ENCODE assay signal across 10 cellular contexts in genomic region chr10:14578060-14578952, GRCh38.
DNase-seq lines count a peak whose midpoint lies in the region; ATAC-seq, FAIRE-seq and TF ChIP-seq lines count a peak whose summit lies in the region.
"Had no signal": no experiment of that assay in that cellular context is flagged by ENCODE, and none has a peak within 500 bp of the region (broad histone marks: within the 10 kb centered on the region; RNA-seq: fewer than 3 reads in every experiment).

No MANE protein-coding gene starts in this region.

- H3K9ac ChIP-seq in HepG2 (ENCODE audit: insufficient read depth, low read depth, low read length), result peak overlapping the region; percentile 15

- peaks cover 92% of the 10 kb centered on the region for H3K4me1 Mint-ChIP-seq in activated naive CD4-positive, alpha-beta T cell treated with anti-CD3 and anti-CD28 coated beads, Interleukin-2, amount 50 U/mL, for 24 hours
- peaks cover 64% of the 10 kb centered on the region for H3K4me1 Mint-ChIP-seq in activated naive CD4-positive, alpha-beta T cell treated with anti-CD3 and anti-CD28 coated beads for 36 hours (ENCODE audit: low read depth)

- H3K9me3 ChIP-seq in HepG2 (ENCODE audit: low read length) (no peaks in the 10 kb centered on the region), vagina (no peaks in the 10 kb centered on the region), mucosa of descending colon (no peaks in the 10 kb centered on the region)

- no peak overlapping the region for H3K4me3 Mint-ChIP-seq in activated naive CD4-positive, alpha-beta T cell treated with anti-CD3 and anti-CD28 coated beads, Interleukin-2, amount 50 U/mL, for 24 hours
- no peak overlapping the region for H3K4me3 Mint-ChIP-seq in activated naive CD4-positive, alpha-beta T cell treated with anti-CD3 and anti-CD28 coated beads for 36 hours

- in situ Hi-C loops in HepG2 (cut with HindIII; ENCODE audit: extremely low pct_ligation_motif_present, low pct_unique_long_range_greater_than_20kb), result no loop called here

- TF ChIP-seq RAD21 in HepG2 (CRISPR knock-in tag; IDR thresholded peaks at IDR 0.05), result no peak

- H3K36me3 Mint-ChIP-seq in activated naive CD4-positive, alpha-beta T cell treated with anti-CD3 and anti-CD28 coated beads, Interleukin-2, amount 50 U/mL, for 24 hours, result peaks cover 17% of the 10 kb centered on the region
- H3K36me3 Mint-ChIP-seq in activated naive CD4-positive, alpha-beta T cell treated with anti-CD3 and anti-CD28 coated beads for 36 hours (ENCODE audit: low read depth), result peaks cover 31% of the 10 kb centered on the region

- 37% methylated on average over 18 of the region's 18 CpGs for WGBS in HepG2 (ENCODE audit: low lambda C conversion rate)

- H3K9me3 Mint-ChIP-seq in activated naive CD4-positive, alpha-beta T cell treated with anti-CD3 and anti-CD28 coated beads, Interleukin-2, amount 50 U/mL, for 24 hours, result no peaks in the 10 kb centered on the region
- H3K9me3 Mint-ChIP-seq in activated naive CD4-positive, alpha-beta T cell treated with anti-CD3 and anti-CD28 coated beads for 36 hours, result no peaks in the 10 kb centered on the region

- H2AFZ ChIP-seq in HepG2 (ENCODE audit: low read length), result no peak overlapping the region

- H3K27me3 ChIP-seq in HepG2 (ENCODE audit: control insufficient read depth in 1 of 2, insufficient read depth in 2 of 2, low read length in 2 of 2) (no peaks in the 10 kb centered on the region), vagina (no peaks in the 10 kb centered on the region)

- TF ChIP-seq CTCF in HepG2 (CRISPR knock-in tag; IDR thresholded peaks at IDR 0.05) (no peak), vagina (IDR thresholded peaks at IDR 0.05) (no peak), mucosa of descending colon (IDR thresholded peaks at IDR 0.05) (no peak)

- peaks cover 74% of the 10 kb centered on the region for H3K4me1 ChIP-seq in HepG2 (ENCODE audit: insufficient read depth, low read length)
- peaks cover 29% of the 10 kb centered on the region for H3K4me1 ChIP-seq in vagina
- no peaks in the 10 kb centered on the region for H3K4me1 ChIP-seq in mucosa of descending colon (ENCODE audit: low read depth)

- H3K27ac Mint-ChIP-seq in activated naive CD4-positive, alpha-beta T cell treated with anti-CD3 and anti-CD28 coated beads, Interleukin-2, amount 50 U/mL, for 24 hours, result peak overlapping the region; percentile 46
- no peak overlapping the region for H3K27ac Mint-ChIP-seq in activated naive CD4-positive, alpha-beta T cell treated with anti-CD3 and anti-CD28 coated beads for 36 hours

- no peaks in the 10 kb centered on the region for H4K20me1 ChIP-seq in HepG2 (ENCODE audit: insufficient read depth, low read length)

- CTCF ChIA-PET in HepG2 (lab: Yijun Ruan, JAX; ENCODE audit: low intra/inter-chr PET ratio, low total read pairs), result no interaction called here
- CTCF ChIA-PET in activated naive CD4-positive, alpha-beta T cell treated with anti-CD3 and anti-CD28 coated beads for 36 hours (lab: Charles Lee), result no interaction called here

- POLR2A ChIA-PET in HepG2 (lab: Yijun Ruan, JAX), result interaction anchor here (0.8 to 1.5 kb wide), 8 partner anchors 10 to 260 kb away, joined by 3 to 9 read pairs (median 4); partner anchors contain the start of genes CDNF, HSPA14 and MSANTD7

- H3K27me3 Mint-ChIP-seq in activated naive CD4-positive, alpha-beta T cell treated with anti-CD3 and anti-CD28 coated beads, Interleukin-2, amount 50 U/mL, for 24 hours, result no peaks in the 10 kb centered on the region
- H3K27me3 Mint-ChIP-seq in activated naive CD4-positive, alpha-beta T cell treated with anti-CD3 and anti-CD28 coated beads for 36 hours (ENCODE audit: low read depth), result no peaks in the 10 kb centered on the region

- peak; percentile 52 for FAIRE-seq in HepG2 (lab: Jason Lieb, UNC)

- H3K4me2 ChIP-seq in HepG2 (ENCODE audit: low read depth, low read length), result peak overlapping the region; percentile 69

- peak overlapping the region in 2 of 3 experiments; percentile 27 to 47; a peak in 4 of 6 replicates for H3K4me3 ChIP-seq in HepG2 (replicated peaks in 1 of 3; ENCODE audit: insufficient read depth in 1 of 3, low read depth in 2 of 3, low read length in 3 of 3)
- H3K4me3 ChIP-seq in vagina, result no peak overlapping the region
- no peak overlapping the region for H3K4me3 ChIP-seq in mucosa of descending colon

- H3K36me3 ChIP-seq in HepG2 (replicated peaks in 1 of 2; ENCODE audit: control insufficient read depth in 1 of 2, insufficient read depth in 2 of 2, low read length in 2 of 2), result peaks cover 0 to 1% of the 10 kb centered on the region in 2 experiments; a peak in 2 of 5 replicates
- no peaks in the 10 kb centered on the region for H3K36me3 ChIP-seq in vagina
- no peaks in the 10 kb centered on the region for H3K36me3 ChIP-seq in mucosa of descending colon (ENCODE audit: low read depth)

- TF ChIP-seq EP300 in HepG2 (IDR thresholded peaks at IDR 0.05; ENCODE audit: low read depth in 2 of 2, low read length in 2 of 2), result no peak; a peak in 1 of 4 replicates
- TF ChIP-seq EP300 in HepG2 (CRISPR knock-in tag; IDR thresholded peaks at IDR 0.05; ENCODE audit: borderline replicate concordance), result 0 out of 2 replicates have a peak, but pooled peaks have one; percentile 56

- H3K27ac ChIP-seq in HepG2 (ENCODE audit: extremely low read length, insufficient read depth, low read length), result peak overlapping the region; percentile 60
- peak overlapping the region; percentile 43 for H3K27ac ChIP-seq in vagina

- TSS peak; percentile 70 for BruUV-seq in HepG2 (replicated peaks; lab: Mats Ljungman, UMichigan)

- DNase-seq in activated naive CD4-positive, alpha-beta T cell treated with Interleukin-2 at 50 U/mL for 16 hours, result no peak
- DNase-seq in cerebellar cortex (ENCODE audit: low spot score) (peak; percentile 25), HepG2 (ENCODE audit: low spot score) (peak; percentile 90), vagina (ENCODE audit: extremely low spot score in 2 of 2) (no peak), mucosa of descending colon (no peak)
- DNase-seq in activated naive CD4-positive, alpha-beta T cell treated with anti-CD3 and anti-CD28 coated beads for 36 hours, result no peak
- DNase-seq: AML-193, NCI-H446 treated with DMSO at 0.1 percent for 48 hours had no signal

- peaks cover 37% of the 10 kb centered on the region for H3K79me2 ChIP-seq in HepG2 (ENCODE audit: insufficient read depth, low read length)

- ATAC-seq in HepG2 (peak; percentile 83), mucosa of descending colon (no peak), HG02571 (IDR thresholded peaks at IDR 0.05; ENCODE audit: unreplicated experiment) (no peak)

- TF ChIP-seq POLR2A in HepG2 (IDR thresholded peaks at IDR 0.05; ENCODE audit: insufficient read depth in 1 of 2, low read depth in 2 of 2, low read length in 2 of 2), result no peak
- TF ChIP-seq POLR2A in vagina (IDR thresholded peaks at IDR 0.05), result no peak

- intact Hi-C loops in HepG2 (cut with micrococcal nuclease; ENCODE audit: unreplicated experiment) (no loop called here), vagina (cut with DNase I) (no loop called here), mucosa of descending colon (cut with DNase I, micrococcal nuclease) (no loop called here)
- intact Hi-C loops in activated naive CD4-positive, alpha-beta T cell treated with anti-CD3 and anti-CD28 coated beads for 36 hours (cut with micrococcal nuclease), result no loop called here

TF ChIP-seq in HepG2, 621 proteins besides CTCF, POLR2A, EP300 and RAD21 (continues in another document):
- TF ChIP-seq CEBPG (CRISPR knock-in tag; IDR thresholded peaks at IDR 0.05) (peak; percentile 56), ZNF792 (CRISPR knock-in tag; IDR thresholded peaks at IDR 0.05) (peak; percentile 45; the same call in 1 of the 2 replicates), NR2F6 (IDR thresholded peaks at IDR 0.05) (no peak), NR2F6 (CRISPR knock-in tag; IDR thresholded peaks at IDR 0.05) (no peak; the same call in 1 of the 2 replicates), SOX5 (CRISPR knock-in tag; IDR thresholded peaks at IDR 0.05; ENCODE audit: borderline replicate concordance) (peak; percentile 77; the same call in 1 of the 2 replicates), RXRB (CRISPR knock-in tag; IDR thresholded peaks at IDR 0.05; ENCODE audit: borderline replicate concordance) (peak; percentile 21; the same call in 1 of the 2 replicates), FOSL2 (CRISPR knock-in tag; IDR thresholded peaks at IDR 0.05) (peak; percentile 53; the same call in 1 of the 2 replicates), RCOR2 (CRISPR knock-in tag; IDR thresholded peaks at IDR 0.05) (0 out of 2 replicates have a peak, but pooled peaks have one; percentile 53), NFYC (CRISPR knock-in tag; IDR thresholded peaks at IDR 0.05) (0 out of 2 replicates have a peak, but pooled peaks have one; percentile 29)

Comparison
In these comparisons a context has a peak if more than half of its experiments do, and no peak if none do; other contexts are left out.
1. DNase-seq: peak in cerebellar cortex (single experiment) and HepG2 (single experiment); none in activated naive CD4-positive, alpha-beta T cell treated with Interleukin-2 at 50 U/mL for 16 hours (single experiment), vagina (0 of 2), mucosa of descending colon (0 of 3) and activated naive CD4-positive, alpha-beta T cell treated with anti-CD3 and anti-CD28 coated beads for 36 hours (single experiment).
2. H3K4me3 ChIP-seq: peak in HepG2 (2 of 3); none in vagina (0 of 2) and mucosa of descending colon (single experiment).